ENCODE assay signal across 16 cellular contexts in the genomic region with DNA sequence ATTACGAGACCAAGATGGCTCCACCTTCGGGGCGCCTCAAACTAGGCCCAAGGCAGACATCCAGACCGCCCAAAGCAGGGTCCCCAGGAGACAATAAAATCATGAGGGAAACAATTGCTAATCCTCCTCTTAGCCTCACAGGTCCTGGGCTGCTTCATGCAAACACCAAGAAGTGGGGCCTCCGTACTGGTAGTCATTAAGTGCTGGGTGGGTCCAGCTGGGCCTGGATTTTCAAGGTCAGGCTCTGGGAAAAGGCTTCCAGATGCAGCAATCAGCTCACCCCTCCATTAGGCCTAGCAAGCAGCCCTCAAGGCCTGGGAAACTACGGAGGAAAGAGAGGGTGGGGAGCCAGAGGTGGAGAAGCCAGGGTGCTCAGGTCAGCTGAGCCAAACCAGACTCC. TPM values are rescaled to one million over a fixed set of nuclear protein-coding genes. Genes with fewer than 3 reads are reported as not detected.
DNase-seq lines count a peak whose midpoint lies in the region; ATAC-seq and TF ChIP-seq lines count a peak whose summit lies in the region.
"Had no signal": no experiment of that assay in that cellular context is flagged by ENCODE, and none has a peak within 500 bp of the region (broad histone marks: within the 10 kb centered on the region; RNA-seq: fewer than 3 reads in every experiment).

No MANE protein-coding gene starts in this region.

- H3K27me3 ChIP-seq in tibial nerve: no peaks in the 10 kb centered on the region

- no peak for TF ChIP-seq POLR2A in tibial nerve (IDR thresholded peaks at IDR 0.05)

- H3K36me3 Mint-ChIP-seq in activated T-cell treated with anti-CD3 and anti-CD28 coated beads, Interleukin-2, amount 50 U/mL, for 24 hours (ENCODE audit: low read depth): peaks cover 34% of the 10 kb centered on the region
- H3K36me3 Mint-ChIP-seq in nephron (ENCODE audit: low read depth): peaks cover 16% of the 10 kb centered on the region

- TF ChIP-seq CTCF in coronary artery (IDR thresholded peaks at IDR 0.05) (no peak), nephron (IDR thresholded peaks at IDR 0.05; ENCODE audit: unreplicated experiment in 3 of 3) (no peak), tibial nerve (IDR thresholded peaks at IDR 0.05) (no peak), omental fat pad (IDR thresholded peaks at IDR 0.05) (no peak)

- H3K27ac ChIP-seq in coronary artery: peak overlapping the region; percentile 82 to 94
- H3K27ac ChIP-seq in tibial nerve: peak overlapping the region; percentile 35 to 92 (median 85)

- H3K4me3 ChIP-seq in coronary artery: peak overlapping the region; percentile 85
- H3K4me3 ChIP-seq in tibial nerve: no peak overlapping the region

- 59 to 79% methylated on average over 6 of the region's 6 CpGs for WGBS in tibial nerve, 2 donors

- H3K4me1 Mint-ChIP-seq in activated T-cell treated with anti-CD3 and anti-CD28 coated beads, Interleukin-2, amount 50 U/mL, for 24 hours (ENCODE audit: low read depth): peaks cover 79% of the 10 kb centered on the region
- peaks cover 78% of the 10 kb centered on the region for H3K4me1 Mint-ChIP-seq in nephron

- no peak overlapping the region for H3K4me3 Mint-ChIP-seq in activated T-cell treated with anti-CD3 and anti-CD28 coated beads, Interleukin-2, amount 50 U/mL, for 24 hours
- peak overlapping the region; percentile 54 to 89 (median 63) for H3K4me3 Mint-ChIP-seq in nephron
- H3K4me3 Mint-ChIP-seq: activated CD8-positive, alpha-beta T cell treated with anti-CD3 and anti-CD28 coated beads, Interleukin-2, amount 10 ng/mL, durations not matched to agents 7 days and 5 days had no signal

- peak overlapping the region; percentile 71 for H3K27ac Mint-ChIP-seq in activated T-cell treated with anti-CD3 and anti-CD28 coated beads, Interleukin-2, amount 50 U/mL, for 24 hours
- peak overlapping the region in 2 of 3 experiments; percentile 75 to 94 for H3K27ac Mint-ChIP-seq in nephron

- H3K27me3 Mint-ChIP-seq in activated T-cell treated with anti-CD3 and anti-CD28 coated beads, Interleukin-2, amount 50 U/mL, for 24 hours: no peaks in the 10 kb centered on the region
- peaks cover 13% of the 10 kb centered on the region for H3K27me3 Mint-ChIP-seq in nephron (ENCODE audit: low read depth)

- no peaks in the 10 kb centered on the region for H3K9me3 Mint-ChIP-seq in activated T-cell treated with anti-CD3 and anti-CD28 coated beads, Interleukin-2, amount 50 U/mL, for 24 hours
- no peaks in the 10 kb centered on the region for H3K9me3 Mint-ChIP-seq in nephron

- no peaks in the 10 kb centered on the region for H3K9me3 ChIP-seq in tibial nerve

- peaks cover 0 to 20% (median 0%) of the 10 kb centered on the region in 3 donors for H3K36me3 ChIP-seq in tibial nerve

- ATAC-seq in GM18867 (IDR thresholded peaks at IDR 0.05; ENCODE audit: unreplicated experiment) (no peak), omental fat pad (ENCODE audit: low FRiP score) (no peak), GM18861 (IDR thresholded peaks at IDR 0.05; ENCODE audit: unreplicated experiment) (no peak)
- ATAC-seq: activated CD8-positive, alpha-beta T cell treated with anti-CD3 and anti-CD28 coated beads, Interleukin-2, amount 10 ng/mL, durations not matched to agents 7 days and 5 days had no signal

- TF ChIP-seq EP300 in tibial nerve (IDR thresholded peaks at IDR 0.05): no peak

- no peak for DNase-seq in activated T-cell treated with anti-CD3 and anti-CD28 coated beads, Interleukin-2, amount 50 U/mL, for 24 hours
- no peak for DNase-seq in activated T-cell treated with anti-CD3 and anti-CD28 coated beads, Interleukin-2, amount 50 U/mL, for 1 hour
- DNase-seq in coronary artery (ENCODE audit: low spot score): no peak
- DNase-seq in tibial nerve (ENCODE audit: low spot score in 2 of 2): no peak
- DNase-seq in omental fat pad (ENCODE audit: low spot score): no peak
- DNase-seq: ACHN; activated CD8-positive, alpha-beta T cell treated with anti-CD3 and anti-CD28 coated beads, Interleukin-2, amount 10 ng/mL, durations not matched to agents 7 days and 5 days; activated naive CD4-positive, alpha-beta T cell treated with Interleukin-2 at 50 U/mL for 16 hours; KG1; NCI-H1436; NCI-H526 treated with DMSO at 0.1 percent for 48 hours; T-helper 9 cell had no signal

- H3K4me1 ChIP-seq in tibial nerve: peaks cover 0 to 57% (median 18%) of the 10 kb centered on the region in 4 donors

RNA-seq across cellular contexts. Expression of a gene that starts 0.6 kb away (rescaled TPM):
- 1 to 10 TPM in 2 of 4 donors, under 1 TPM in 1, not detected in 1; 0.63 to 2.8 (median 2.7) TPM for total RNA-seq in tibial nerve
- total RNA-seq in omental fat pad: 1 to 10 TPM in 1 of 4 donors, under 1 TPM in 2, not detected in 1; 0.56 to 2.8 (median 0.60) TPM
- total RNA-seq: H4 had no signal
